ENCODE assay signal across 10 cellular contexts in genomic region chr5:147507480-147508126, GRCh38. TPM values are rescaled to one million over a fixed set of nuclear protein-coding genes. Genes with fewer than 3 reads are reported as not detected.
A peak's percentile ranks its signal among the peaks of the same experiment; 100 is the strongest.
DNase-seq lines count a peak whose midpoint lies in the region; ATAC-seq and TF ChIP-seq lines count a peak whose summit lies in the region.
"Had no signal": no experiment of that assay in that cellular context is flagged by ENCODE, and none has a peak within 500 bp of the region (broad histone marks: within the 10 kb centered on the region; RNA-seq: fewer than 3 reads in every experiment).

No MANE protein-coding gene starts in this region.

- peak overlapping the region; percentile 87 for H3K4me3 ChIP-seq in ACC112 (ENCODE audit: low read depth, low read length)
- peak overlapping the region; percentile 89 for H3K4me3 ChIP-seq in HUES64 (ENCODE audit: low read length)
- H3K4me3 ChIP-seq in muscle layer of duodenum (ENCODE audit: low read depth in 1 of 2, low read length in 2 of 2) = peak overlapping the region; percentile 79 to 81
- H3K4me3 ChIP-seq in dorsolateral prefrontal cortex = peak overlapping the region in 15 of 59 donors; percentile 63 to 76 (median 73)

- no peaks in the 10 kb centered on the region for H3K9me3 ChIP-seq in HUES64 (ENCODE audit: insufficient read depth, low read depth, low read length)
- no peaks in the 10 kb centered on the region for H3K9me3 ChIP-seq in muscle layer of duodenum (ENCODE audit: control insufficient read depth in 1 of 2, low read length in 2 of 2)

- no peak for ATAC-seq in GM19452 (IDR thresholded peaks at IDR 0.05; ENCODE audit: unreplicated experiment)
- ATAC-seq in GM21619 (IDR thresholded peaks at IDR 0.05; ENCODE audit: unreplicated experiment) = no peak

- H3K36me3 ChIP-seq in ACC112 (ENCODE audit: insufficient read depth, low read length) = no peaks in the 10 kb centered on the region
- peaks cover 6% of the 10 kb centered on the region; the same call in 1 of the 2 replicates for H3K36me3 ChIP-seq in HUES64 (ENCODE audit: insufficient read depth, low read length)
- no peaks in the 10 kb centered on the region for H3K36me3 ChIP-seq in muscle layer of duodenum (ENCODE audit: control insufficient read depth in 1 of 2, insufficient read depth in 2 of 2, low read length in 2 of 2)

- peak; percentile 61 to 77 for DNase-seq in dermis microvascular lymphatic vessel endothelial cell (ENCODE audit: low read depth in 2 of 2)
- no peak for DNase-seq in dorsolateral prefrontal cortex
- no peak for DNase-seq in 8988T
- DNase-seq: NCI-H187 had no signal

- H3K9ac ChIP-seq in HUES64 (ENCODE audit: low read depth, low read length) = no peak overlapping the region

- H3K27ac ChIP-seq in ACC112 (ENCODE audit: low read depth, low read length) (peak overlapping the region; percentile 35; the same call in 1 of the 2 replicates), HUES64 (ENCODE audit: low read depth, low read length) (no peak overlapping the region), muscle layer of duodenum (ENCODE audit: low read length) (peak overlapping the region; percentile 87), dorsolateral prefrontal cortex (no peak overlapping the region)
- H3K27ac ChIP-seq: C4-2B had no signal

- intact Hi-C loops in dorsolateral prefrontal cortex (cut with DNase I) = no loop called here

- H3K27me3 ChIP-seq in ACC112 (ENCODE audit: insufficient read depth, low read length) (no peaks in the 10 kb centered on the region), HUES64 (ENCODE audit: insufficient read depth, low read length) (peaks cover 18% of the 10 kb centered on the region), muscle layer of duodenum (ENCODE audit: low read depth, low read length) (no peaks in the 10 kb centered on the region), dorsolateral prefrontal cortex (peaks cover 0 to 24% (median 0%) of the 10 kb centered on the region in 45 donors)

- H3K4me1 ChIP-seq in ACC112 (ENCODE audit: control insufficient read depth, insufficient read depth, low read length, unreplicated experiment) = peaks cover 34% of the 10 kb centered on the region
- peaks cover 24% of the 10 kb centered on the region for H3K4me1 ChIP-seq in HUES64 (ENCODE audit: insufficient read depth, low read length)
- H3K4me1 ChIP-seq in muscle layer of duodenum (ENCODE audit: control insufficient read depth in 1 of 2, insufficient read depth in 2 of 2, low read length in 2 of 2) = peaks cover 0 to 15% of the 10 kb centered on the region in 2 donors

- peak overlapping the region; percentile 29 for H2AFZ ChIP-seq in ACC112 (ENCODE audit: low read length, unreplicated experiment)

- TF ChIP-seq CTCF in dorsolateral prefrontal cortex (IDR thresholded peaks at IDR 0.05 in 54 of 56, conservative IDR thresholded peaks at IDR 0.05 in 2 of 56; ENCODE audit: low read depth in 1 of 56, partially characterized antibody in 56 of 56) = no peak

- peaks cover 7% of the 10 kb centered on the region for H3K79me2 ChIP-seq in ACC112 (ENCODE audit: control insufficient read depth, insufficient read depth, low read length, unreplicated experiment)

- 43% methylated on average over 6 of the region's 7 CpGs for WGBS in HUES64

RNA-seq across cellular contexts. Expression of gene DPYSL3, which starts 2.3 kb away (rescaled TPM):
- polyA plus RNA-seq in HUES64 (2013, experiment 1 of 2) = 234 TPM
- polyA plus RNA-seq in HUES64 (2013, experiment 2 of 2) = 219 TPM
- total RNA-seq in dermis microvascular lymphatic vessel endothelial cell (15.8 and 20.2 TPM in 2 replicates), dorsolateral prefrontal cortex (100 to 1,000 TPM in 3 of 120 experiments, 10 to 100 TPM in 117; 43.5 to 116 (median 73.3) TPM)

Comparison
In these comparisons a context has a peak if more than half of its experiments do, and no peak if none do; other contexts are left out.
1. H3K27ac ChIP-seq: peak in ACC112 (single experiment) and muscle layer of duodenum (single experiment); none in HUES64 (single experiment) and dorsolateral prefrontal cortex (0 of 59).
2. DNase-seq: peak in dermis microvascular lymphatic vessel endothelial cell (2 of 2); none in dorsolateral prefrontal cortex (0 of 10) and 8988T (single experiment).